8 cellular contexts compared by ENCODE assay signal in the genomic region with DNA sequence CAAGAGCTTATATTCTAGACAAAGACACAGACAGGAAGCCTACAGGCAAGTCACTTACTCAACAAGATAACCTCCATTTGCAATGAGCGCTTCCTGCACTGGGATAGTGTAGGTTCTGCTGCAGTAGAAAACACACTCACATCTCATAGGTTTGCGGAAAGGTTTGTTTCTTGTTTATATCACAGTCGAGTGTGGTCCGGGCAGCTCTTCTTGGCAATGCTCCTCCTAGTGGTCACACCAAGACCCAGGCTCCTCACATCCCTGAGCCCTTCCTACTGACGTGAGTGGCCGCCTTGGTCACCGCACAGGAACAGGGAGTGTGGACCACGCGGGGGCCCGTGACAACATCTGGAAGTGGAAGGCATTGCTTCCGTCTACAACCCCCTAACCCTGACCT. TPM values are rescaled to one million over a fixed set of nuclear protein-coding genes. Genes with fewer than 3 reads are reported as not detected.
DNase-seq lines count a peak whose midpoint lies in the region; FAIRE-seq and TF ChIP-seq lines count a peak whose summit lies in the region.

No MANE protein-coding gene starts in this region.

- H3K27me3 ChIP-seq in endothelial cell of umbilical vein (ENCODE audit: control insufficient read depth in 2 of 2, insufficient read depth in 2 of 2, low read length in 2 of 2), result peaks cover 3% of the 10 kb centered on the region in 2 experiments

- no peaks in the 10 kb centered on the region for H3K9me3 ChIP-seq in endothelial cell of umbilical vein (replicated peaks; ENCODE audit: control insufficient read depth, insufficient read depth, low read length)
- peaks cover 0 to 5% of the 10 kb centered on the region in 2 donors for H3K9me3 ChIP-seq in kidney (ENCODE audit: control insufficient read depth in 1 of 2, low read length in 2 of 2)

- H3K9ac ChIP-seq in endothelial cell of umbilical vein (replicated peaks; ENCODE audit: extremely low read depth, insufficient read depth, low read length), result no peak overlapping the region
- H3K9ac ChIP-seq in kidney (ENCODE audit: low read length in 2 of 2), result no peak overlapping the region

- H3K36me3 ChIP-seq in endothelial cell of umbilical vein (ENCODE audit: control insufficient read depth in 2 of 2, extremely low read depth in 1 of 2, insufficient read depth in 2 of 2, low read length in 2 of 2) (no peaks in the 10 kb centered on the region), kidney (ENCODE audit: control insufficient read depth in 1 of 2, insufficient read depth in 2 of 2, low read length in 2 of 2) (no peaks in the 10 kb centered on the region)

- no peaks in the 10 kb centered on the region for H3K79me2 ChIP-seq in endothelial cell of umbilical vein (ENCODE audit: control insufficient read depth, insufficient read depth, low read length)

- H3K27ac ChIP-seq in endothelial cell of umbilical vein (ENCODE audit: insufficient read depth, low read depth, low read length) (no peak overlapping the region), RWPE1 (no peak overlapping the region), kidney (ENCODE audit: low read depth in 2 of 2, low read length in 2 of 2) (no peak overlapping the region)

- H3K4me3 ChIP-seq in GM12865 (ENCODE audit: low read depth, low read length) (no peak overlapping the region), endothelial cell of umbilical vein (replicated peaks in 1 of 3; ENCODE audit: insufficient read depth in 1 of 3, low read depth in 1 of 3, low read length in 3 of 3) (no peak overlapping the region), kidney (ENCODE audit: low read length in 2 of 2) (no peak overlapping the region)

- H4K20me1 ChIP-seq in endothelial cell of umbilical vein (replicated peaks; ENCODE audit: control insufficient read depth, extremely low read depth, insufficient read depth, low read length), result no peaks in the 10 kb centered on the region

- dilution Hi-C loops in endothelial cell of umbilical vein (cut with MboI; ENCODE audit: extremely low pct_ligation_motif_present, low sequenced_read_pairs), result no loop called here

- no peak overlapping the region for H2AFZ ChIP-seq in endothelial cell of umbilical vein (ENCODE audit: low read depth, low read length)

- intact Hi-C loops in endothelial cell of umbilical vein (cut with micrococcal nuclease), result no loop called here
- intact Hi-C loops in kidney (cut with DNase I), result no loop called here

- POLR2A ChIA-PET in endothelial cell of umbilical vein (lab: Charles Lee), result no interaction called here
- POLR2A ChIA-PET in RWPE1 (lab: Yijun Ruan, JAX; ENCODE audit: low non-redundant PET), result no interaction called here

- CTCF ChIA-PET in endothelial cell of umbilical vein (lab: Charles Lee), result interaction anchor here (0.6 to 1.8 kb wide), 17 partner anchors 9 to 1197 kb away, joined by 3 to 5 read pairs (median 3); no protein-coding TSS in a partner anchor
- CTCF ChIA-PET in RWPE1 (lab: Yijun Ruan, JAX), result interaction anchor here (0.6 kb wide), 2 partner anchors 136 to 349 kb away, joined by 3 to 5 read pairs; no protein-coding TSS in a partner anchor

- DNase-seq in GM12865 (ENCODE audit: low read depth), result peak; percentile 17
- DNase-seq in NCI-H460 (ENCODE audit: extremely low read depth, low read depth), result peak; percentile 37
- peak; percentile 32 for DNase-seq in endothelial cell of umbilical vein (ENCODE audit: low read depth, low spot score)
- peak; percentile 0 for DNase-seq in pons (ENCODE audit: low spot score)
- no peak for DNase-seq in RWPE1 (ENCODE audit: low spot score)
- no peak for DNase-seq in NCI-H446 (lab: John Stamatoyannopoulos, UW)
- no peak for DNase-seq in stimulated activated CD4-positive, alpha-beta T cell treated with anti-CD3 and anti-CD28 coated beads, Interleukin-2, amount 100 ng/mL, for 48 hours
- DNase-seq in kidney, result no peak

- TF ChIP-seq CTCF in GM12865 (IDR thresholded peaks at IDR 0.05; ENCODE audit: insufficient read depth, low read depth, low read length, missing control alignments) (peak; percentile 37), endothelial cell of umbilical vein (IDR thresholded peaks at IDR 0.05; ENCODE audit: extremely low read depth in 1 of 2, insufficient read depth in 1 of 2, low read depth in 1 of 2, low read length in 2 of 2) (peak; percentile 43 to 68), RWPE1 (conservative IDR thresholded peaks at IDR 0.05; ENCODE audit: low read depth) (no peak), kidney (IDR thresholded peaks at IDR 0.05; ENCODE audit: borderline replicate concordance, extremely low read depth, insufficient read depth) (no peak)

- FAIRE-seq in endothelial cell of umbilical vein (lab: Jason Lieb, UNC), result no peak
- FAIRE-seq in kidney (lab: Jason Lieb, UNC), result no peak

- H3K4me1 ChIP-seq in endothelial cell of umbilical vein (ENCODE audit: control insufficient read depth, extremely low read depth, insufficient read depth, low read length), result peaks cover 10% of the 10 kb centered on the region
- H3K4me1 ChIP-seq in kidney (ENCODE audit: control insufficient read depth in 1 of 2, insufficient read depth in 1 of 2, low read depth in 1 of 2, low read length in 2 of 2), result no peaks in the 10 kb centered on the region

- no peak overlapping the region for H3K4me2 ChIP-seq in endothelial cell of umbilical vein (ENCODE audit: insufficient read depth, low read length)

- no TSS peak for BruUV-seq in endothelial cell of umbilical vein (replicated peaks; lab: Mats Ljungman, UMichigan)

- H3K9me1 ChIP-seq in endothelial cell of umbilical vein (replicated peaks; ENCODE audit: control insufficient read depth, extremely low read depth, insufficient read depth, low read length), result no peaks in the 10 kb centered on the region

- no peak for TF ChIP-seq POLR2A in endothelial cell of umbilical vein (IDR thresholded peaks at IDR 0.05; ENCODE audit: low read depth, low read length)

TF ChIP-seq in endothelial cell of umbilical vein, 7 proteins besides CTCF, POLR2A, EP300 and RAD21:
- TF ChIP-seq, protein P1, sequence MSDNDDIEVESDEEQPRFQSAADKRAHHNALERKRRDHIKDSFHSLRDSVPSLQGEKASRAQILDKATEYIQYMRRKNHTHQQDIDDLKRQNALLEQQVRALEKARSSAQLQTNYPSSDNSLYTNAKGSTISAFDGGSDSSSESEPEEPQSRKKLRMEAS (IDR thresholded peaks at IDR 0.05; ENCODE audit: insufficient read depth, insufficient read length), result no peak
- TF ChIP-seq GATA2 (IDR thresholded peaks at IDR 0.05; ENCODE audit: insufficient read depth, insufficient read length, low read depth, low read length) (no peak), EZH2 (IDR thresholded peaks at IDR 0.05; ENCODE audit: borderline replicate concordance, low read depth, low read length, severe bottlenecking) (no peak), MYC (IDR thresholded peaks at IDR 0.05; ENCODE audit: low read depth, low read length) (no peak), FOS (IDR thresholded peaks at IDR 0.05; ENCODE audit: borderline replicate concordance, insufficient read depth, low read length) (no peak), JUN (IDR thresholded peaks at IDR 0.05; ENCODE audit: borderline replicate concordance, insufficient read depth, insufficient read length, low read depth) (no peak), POLR2AphosphoS5 (IDR thresholded peaks at IDR 0.05; ENCODE audit: insufficient read depth, low read depth, low read length) (no peak)

RNA-seq across cellular contexts. Expression of a gene that starts 48.0 kb away (rescaled TPM):
- total RNA-seq in NCI-H460 (2014; rRNA removed; shearing (Covaris generic)), result 0.07 and 0.32 TPM in 2 replicates
- polyA plus RNA-seq in NCI-H460 (2014; cell fraction: nucleus; rRNA removed), result not detected in 2 replicates
- total RNA-seq in endothelial cell of umbilical vein (not detected in 2 replicates), kidney (not detected)
- polyA plus RNA-seq in endothelial cell of umbilical vein (not detected in 2 replicates), kidney (ENCODE audit: insufficient read depth, low read depth, low replicate concordance) (not detected)
- not detected in 2 replicates for polyA plus RNA-seq in endothelial cell of umbilical vein (2011; cell fraction: cytosol; rRNA removed)
- polyA plus RNA-seq in endothelial cell of umbilical vein (2011; cell fraction: nucleus; rRNA removed), result not detected in 2 replicates
- polyA plus RNA-seq in endothelial cell of umbilical vein (2012), result 0.12 and 0.31 TPM in 2 replicates
- not detected in 2 replicates for polyA minus RNA-seq in endothelial cell of umbilical vein
- not detected for polyA minus RNA-seq in endothelial cell of umbilical vein (2011; cell fraction: cytosol; rRNA and poly(A)+ RNA removed)
- polyA minus RNA-seq in endothelial cell of umbilical vein (2011; cell fraction: nucleus; rRNA and poly(A)+ RNA removed), result not detected in 2 replicates

Comparison
In these comparisons a context has a peak if more than half of its experiments do, and no peak if none do; other contexts are left out.
1. DNase-seq: peak in GM12865 (single experiment), NCI-H460 (single experiment), endothelial cell of umbilical vein (single experiment) and pons (single experiment); none in RWPE1 (single experiment), NCI-H446 (0 of 2), stimulated activated CD4-positive, alpha-beta T cell treated with anti-CD3 and anti-CD28 coated beads, Interleukin-2, amount 100 ng/mL, for 48 hours (0 of 2) and kidney (single experiment).
2. CTCF ChIP-seq: peak in GM12865 (single experiment) and endothelial cell of umbilical vein (2 of 2); none in RWPE1 (single experiment) and kidney (single experiment).